In the genomic region with DNA sequence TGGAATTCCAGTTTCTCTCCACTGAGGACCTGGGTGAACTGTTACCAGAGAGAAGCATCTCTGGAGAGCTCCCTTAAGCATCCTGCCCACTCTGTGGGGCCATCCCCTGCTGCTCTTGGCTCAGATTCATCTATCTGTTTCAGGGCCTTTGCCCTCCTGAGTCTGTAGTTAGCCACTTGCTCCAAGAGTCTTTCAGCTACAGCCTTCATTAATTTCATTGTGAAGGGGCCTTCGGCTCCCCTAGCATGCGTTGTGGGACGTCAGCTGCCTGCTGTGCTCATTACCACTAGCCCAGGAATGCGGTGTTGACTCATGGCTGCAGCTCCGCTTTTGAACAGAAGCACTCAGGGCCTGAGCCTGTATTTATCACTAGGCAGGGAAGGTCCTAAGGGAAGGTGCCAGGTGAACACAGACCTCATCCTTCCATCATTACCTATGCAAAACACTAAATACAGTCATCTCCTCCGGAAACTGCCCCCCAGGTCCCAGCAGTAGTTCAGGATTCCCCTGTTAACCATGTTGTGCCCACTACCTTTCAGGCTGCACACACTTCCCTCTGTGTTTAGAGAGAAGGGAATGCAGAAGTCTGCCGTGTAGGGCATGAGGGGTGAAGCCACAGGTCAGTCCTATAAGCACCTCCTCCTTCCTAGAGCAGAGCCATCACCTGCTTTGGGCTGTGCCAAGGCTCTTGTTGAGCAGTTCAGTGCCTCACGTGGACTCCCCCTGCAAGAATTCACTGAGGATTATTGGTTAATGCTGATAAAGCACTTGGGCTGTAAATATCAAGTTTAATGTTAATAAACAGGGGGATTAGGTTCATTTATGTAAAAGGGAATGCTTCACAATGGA, we compare ENCODE assay signal across 9 cellular contexts.
DNase-seq lines count a peak whose midpoint lies in the region; ATAC-seq and TF ChIP-seq lines count a peak whose summit lies in the region.
"Had no signal": no experiment of that assay in that cellular context is flagged by ENCODE, and none has a peak within 500 bp of the region (broad histone marks: within the 10 kb centered on the region; RNA-seq: fewer than 3 reads in every experiment).

No MANE protein-coding gene starts in this region.

- H3K9me3 Mint-ChIP-seq in GM23338: no peaks in the 10 kb centered on the region

- H3K4me3 Mint-ChIP-seq in GM23338: no peak overlapping the region; the same call in 2 of the 3 replicates

- H3K36me3 ChIP-seq in GM23338 (ENCODE audit: insufficient read depth) (no peaks in the 10 kb centered on the region), rectal smooth muscle tissue (ENCODE audit: control insufficient read depth, insufficient read depth, low read length) (no peaks in the 10 kb centered on the region)

- H3K9me2 ChIP-seq in GM23338 (ENCODE audit: insufficient read depth): no peaks in the 10 kb centered on the region

- peaks cover 59% of the 10 kb centered on the region for H3K4me1 Mint-ChIP-seq in GM23338

- peak; percentile 77 for DNase-seq in GM23338 (ENCODE audit: low spot score)
- peak; percentile 60 for DNase-seq in RKO (ENCODE audit: low spot score)
- DNase-seq in fibroblast of villous mesenchyme (ENCODE audit: low read depth): peak; percentile 86
- DNase-seq in SIG-M5 (lab: John Stamatoyannopoulos, UW): no peak
- DNase-seq in HPDE6-E6E7 (ENCODE audit: extremely low spot score): no peak
- DNase-seq in activated naive CD4-positive, alpha-beta T cell treated with Interleukin-2 at 50 U/mL for 16 hours: no peak
- DNase-seq: activated T-cell treated with anti-CD3 and anti-CD28 coated beads for 4 hours had no signal

- H3K4me3 ChIP-seq in GM23338: no peak overlapping the region
- H3K4me3 ChIP-seq in fibroblast of villous mesenchyme (ENCODE audit: low read depth, low read length): no peak overlapping the region
- H3K4me3 ChIP-seq in rectal smooth muscle tissue (ENCODE audit: low read length): no peak overlapping the region

- H3K27ac ChIP-seq in GM23338 (ENCODE audit: low read depth) (0 out of 2 replicates have a peak overlapping the region, but pooled peaks have one; percentile 27), rectal smooth muscle tissue (ENCODE audit: low read depth, low read length) (peak overlapping the region; percentile 87)

- H3K27me3 Mint-ChIP-seq in GM23338 (ENCODE audit: insufficient read depth, low read depth, poor library complexity): peaks cover 3% of the 10 kb centered on the region

- TF ChIP-seq CTCF in GM23338 (conservative IDR thresholded peaks at IDR 0.05; ENCODE audit: low read depth in 2 of 2): no peak
- no peak for TF ChIP-seq CTCF in fibroblast of villous mesenchyme (IDR thresholded peaks at IDR 0.05; ENCODE audit: insufficient read depth, low read depth, low read length)

- no peaks in the 10 kb centered on the region for H4K20me1 ChIP-seq in GM23338 (replicated peaks; ENCODE audit: insufficient read depth)

- H3K27ac Mint-ChIP-seq in GM23338: peak overlapping the region; percentile 79

- ATAC-seq in GM23338: peak; percentile 89
- no peak for ATAC-seq in GM19023 (IDR thresholded peaks at IDR 0.05; ENCODE audit: unreplicated experiment)

- H3K4me1 ChIP-seq in GM23338 (ENCODE audit: insufficient read depth) (peaks cover 30% of the 10 kb centered on the region), rectal smooth muscle tissue (ENCODE audit: control insufficient read depth, insufficient read depth, low read length) (peaks cover 44% of the 10 kb centered on the region)

- H3K9ac ChIP-seq in rectal smooth muscle tissue (ENCODE audit: low read length): no peak overlapping the region

- no peaks in the 10 kb centered on the region for H3F3A ChIP-seq in GM23338 (replicated peaks; ENCODE audit: low read depth)

- H2AFZ ChIP-seq in GM23338: peak overlapping the region; percentile 39

- H3K36me3 Mint-ChIP-seq in GM23338 (ENCODE audit: low read depth): no peaks in the 10 kb centered on the region

- H3K4me2 ChIP-seq in GM23338: peak overlapping the region; percentile 56

- H3K79me2 ChIP-seq in GM23338 (replicated peaks; ENCODE audit: insufficient read depth): no peaks in the 10 kb centered on the region

- H3K27me3 ChIP-seq in GM23338 (ENCODE audit: insufficient read depth) (no peaks in the 10 kb centered on the region), rectal smooth muscle tissue (ENCODE audit: control insufficient read depth, insufficient read depth, low read length) (no peaks in the 10 kb centered on the region)

TF ChIP-seq in GM23338, 12 proteins besides CTCF, POLR2A, EP300 and RAD21:
- TF ChIP-seq, protein P1, sequence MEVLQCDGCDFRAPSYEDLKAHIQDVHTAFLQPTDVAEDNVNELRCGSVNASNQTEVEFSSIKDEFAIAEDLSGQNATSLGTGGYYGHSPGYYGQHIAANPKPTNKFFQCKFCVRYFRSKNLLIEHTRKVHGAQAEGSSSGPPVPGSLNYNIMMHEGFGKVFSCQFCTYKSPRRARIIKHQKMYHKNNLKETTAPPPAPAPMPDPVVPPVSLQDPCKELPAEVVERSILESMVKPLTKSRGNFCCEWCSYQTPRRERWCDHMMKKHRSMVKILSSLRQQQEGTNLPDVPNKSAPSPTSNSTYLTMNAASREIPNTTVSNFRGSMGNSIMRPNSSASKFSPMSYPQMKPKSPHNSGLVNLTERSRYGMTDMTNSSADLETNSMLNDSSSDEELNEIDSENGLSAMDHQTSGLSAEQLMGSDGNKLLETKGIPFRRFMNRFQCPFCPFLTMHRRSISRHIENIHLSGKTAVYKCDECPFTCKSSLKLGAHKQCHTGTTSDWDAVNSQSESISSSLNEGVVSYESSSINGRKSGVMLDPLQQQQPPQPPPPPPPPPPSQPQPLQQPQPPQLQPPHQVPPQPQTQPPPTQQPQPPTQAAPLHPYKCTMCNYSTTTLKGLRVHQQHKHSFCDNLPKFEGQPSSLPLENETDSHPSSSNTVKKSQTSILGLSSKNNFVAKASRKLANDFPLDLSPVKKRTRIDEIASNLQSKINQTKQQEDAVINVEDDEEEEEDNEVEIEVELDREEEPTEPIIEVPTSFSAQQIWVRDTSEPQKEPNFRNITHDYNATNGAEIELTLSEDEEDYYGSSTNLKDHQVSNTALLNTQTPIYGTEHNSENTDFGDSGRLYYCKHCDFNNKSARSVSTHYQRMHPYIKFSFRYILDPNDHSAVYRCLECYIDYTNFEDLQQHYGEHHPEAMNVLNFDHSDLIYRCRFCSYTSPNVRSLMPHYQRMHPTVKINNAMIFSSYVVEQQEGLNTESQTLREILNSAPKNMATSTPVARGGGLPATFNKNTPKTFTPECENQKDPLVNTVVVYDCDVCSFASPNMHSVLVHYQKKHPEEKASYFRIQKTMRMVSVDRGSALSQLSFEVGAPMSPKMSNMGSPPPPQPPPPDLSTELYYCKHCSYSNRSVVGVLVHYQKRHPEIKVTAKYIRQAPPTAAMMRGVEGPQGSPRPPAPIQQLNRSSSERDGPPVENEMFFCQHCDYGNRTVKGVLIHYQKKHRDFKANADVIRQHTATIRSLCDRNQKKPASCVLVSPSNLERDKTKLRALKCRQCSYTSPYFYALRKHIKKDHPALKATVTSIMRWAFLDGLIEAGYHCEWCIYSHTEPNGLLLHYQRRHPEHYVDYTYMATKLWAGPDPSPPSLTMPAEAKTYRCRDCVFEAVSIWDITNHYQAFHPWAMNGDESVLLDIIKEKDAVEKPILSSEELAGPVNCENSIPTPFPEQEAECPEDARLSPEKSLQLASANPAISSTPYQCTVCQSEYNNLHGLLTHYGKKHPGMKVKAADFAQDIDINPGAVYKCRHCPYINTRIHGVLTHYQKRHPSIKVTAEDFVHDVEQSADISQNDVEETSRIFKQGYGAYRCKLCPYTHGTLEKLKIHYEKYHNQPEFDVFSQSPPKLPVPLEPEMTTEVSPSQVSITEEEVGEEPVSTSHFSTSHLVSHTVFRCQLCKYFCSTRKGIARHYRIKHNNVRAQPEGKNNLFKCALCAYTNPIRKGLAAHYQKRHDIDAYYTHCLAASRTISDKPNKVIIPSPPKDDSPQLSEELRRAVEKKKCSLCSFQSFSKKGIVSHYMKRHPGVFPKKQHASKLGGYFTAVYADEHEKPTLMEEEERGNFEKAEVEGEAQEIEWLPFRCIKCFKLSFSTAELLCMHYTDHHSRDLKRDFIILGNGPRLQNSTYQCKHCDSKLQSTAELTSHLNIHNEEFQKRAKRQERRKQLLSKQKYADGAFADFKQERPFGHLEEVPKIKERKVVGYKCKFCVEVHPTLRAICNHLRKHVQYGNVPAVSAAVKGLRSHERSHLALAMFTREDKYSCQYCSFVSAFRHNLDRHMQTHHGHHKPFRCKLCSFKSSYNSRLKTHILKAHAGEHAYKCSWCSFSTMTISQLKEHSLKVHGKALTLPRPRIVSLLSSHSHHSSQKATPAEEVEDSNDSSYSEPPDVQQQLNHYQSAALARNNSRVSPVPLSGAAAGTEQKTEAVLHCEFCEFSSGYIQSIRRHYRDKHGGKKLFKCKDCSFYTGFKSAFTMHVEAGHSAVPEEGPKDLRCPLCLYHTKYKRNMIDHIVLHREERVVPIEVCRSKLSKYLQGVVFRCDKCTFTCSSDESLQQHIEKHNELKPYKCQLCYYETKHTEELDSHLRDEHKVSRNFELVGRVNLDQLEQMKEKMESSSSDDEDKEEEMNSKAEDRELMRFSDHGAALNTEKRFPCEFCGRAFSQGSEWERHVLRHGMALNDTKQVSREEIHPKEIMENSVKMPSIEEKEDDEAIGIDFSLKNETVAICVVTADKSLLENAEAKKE (CRISPR knock-in tag; IDR thresholded peaks at IDR 0.05): no peak
- TF ChIP-seq POLR2AphosphoS5 (IDR thresholded peaks at IDR 0.05; ENCODE audit: low read depth) (no peak), EZH2phosphoT487 (IDR thresholded peaks at IDR 0.05; ENCODE audit: unreplicated experiment) (no peak), CREB1 (CRISPR knock-in tag; IDR thresholded peaks at IDR 0.05; ENCODE audit: low read depth) (peak; percentile 47; the same call in 1 of the 2 replicates), NANOG (IDR thresholded peaks at IDR 0.05; ENCODE audit: borderline replicate concordance) (no peak)

Comparison
In these comparisons a context has a peak if more than half of its experiments do, and no peak if none do; other contexts are left out.
1. DNase-seq: peak in GM23338 (single experiment), RKO (single experiment) and fibroblast of villous mesenchyme (single experiment); none in SIG-M5 (single experiment), HPDE6-E6E7 (single experiment) and activated naive CD4-positive, alpha-beta T cell treated with Interleukin-2 at 50 U/mL for 16 hours (single experiment).